Comparison of ENCODE assay signal across 1 cellular context in the genomic region with DNA sequence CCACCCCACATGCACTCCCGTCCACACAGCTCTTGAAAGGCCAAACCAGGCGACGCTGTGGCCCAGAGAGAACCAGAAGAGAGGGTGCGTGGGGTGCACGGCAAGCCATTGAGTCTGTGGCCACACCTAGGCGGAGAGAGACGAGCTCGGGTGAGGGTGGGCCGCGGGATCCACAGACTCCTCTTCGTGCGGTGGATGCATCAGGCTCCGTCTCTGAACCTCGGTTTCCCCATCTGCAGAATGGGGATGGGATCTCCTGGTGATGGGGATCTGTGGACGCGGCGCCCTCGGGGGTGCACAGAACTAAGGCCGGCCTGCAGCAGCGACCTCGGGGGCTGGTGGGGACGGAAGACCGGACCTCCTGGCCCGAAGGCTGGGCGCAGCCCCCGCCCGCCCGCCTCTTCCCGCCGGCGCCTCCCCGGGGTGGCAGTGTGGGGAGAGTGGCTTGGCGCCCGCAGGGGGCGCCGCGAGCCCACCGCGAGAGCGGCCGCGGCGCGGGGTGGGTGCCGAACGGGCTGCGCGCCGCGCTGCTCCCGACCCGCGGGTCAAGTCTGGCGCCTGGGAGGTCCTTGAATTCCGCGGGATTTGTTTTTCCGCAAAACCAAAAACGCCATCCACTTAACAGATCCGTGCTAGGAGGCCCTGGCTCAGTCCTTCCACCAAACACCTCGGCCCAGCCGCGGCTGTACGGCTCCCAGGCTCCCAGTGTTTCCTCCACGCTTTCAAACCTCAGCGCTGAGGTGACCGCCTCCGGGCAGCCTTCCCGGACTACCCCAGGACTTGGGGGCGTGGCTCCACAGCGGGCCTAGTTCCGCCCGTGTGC.
TF ChIP-seq lines count a peak whose summit lies in the region.

No MANE protein-coding gene starts in this region.

TF ChIP-seq in HEK293, 187 proteins besides CTCF, POLR2A, EP300 and RAD21 (continued from another document and continues in another):
- TF ChIP-seq, protein P1, sequence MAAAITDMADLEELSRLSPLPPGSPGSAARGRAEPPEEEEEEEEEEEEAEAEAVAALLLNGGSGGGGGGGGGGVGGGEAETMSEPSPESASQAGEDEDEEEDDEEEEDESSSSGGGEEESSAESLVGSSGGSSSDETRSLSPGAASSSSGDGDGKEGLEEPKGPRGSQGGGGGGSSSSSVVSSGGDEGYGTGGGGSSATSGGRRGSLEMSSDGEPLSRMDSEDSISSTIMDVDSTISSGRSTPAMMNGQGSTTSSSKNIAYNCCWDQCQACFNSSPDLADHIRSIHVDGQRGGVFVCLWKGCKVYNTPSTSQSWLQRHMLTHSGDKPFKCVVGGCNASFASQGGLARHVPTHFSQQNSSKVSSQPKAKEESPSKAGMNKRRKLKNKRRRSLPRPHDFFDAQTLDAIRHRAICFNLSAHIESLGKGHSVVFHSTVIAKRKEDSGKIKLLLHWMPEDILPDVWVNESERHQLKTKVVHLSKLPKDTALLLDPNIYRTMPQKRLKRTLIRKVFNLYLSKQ (tag by site-specific recombination; IDR thresholded peaks at IDR 0.05; ENCODE audit: borderline replicate concordance): no peak
- TF ChIP-seq ZBTB1 (tag by site-specific recombination; IDR thresholded peaks at IDR 0.05): no peak
- TF ChIP-seq ZNF585B (tag by site-specific recombination; IDR thresholded peaks at IDR 0.05): no peak
- TF ChIP-seq ZBTB7A (tag by site-specific recombination; IDR thresholded peaks at IDR 0.05; ENCODE audit: low read depth): no peak
- TF ChIP-seq ZNF664 (tag by site-specific recombination; IDR thresholded peaks at IDR 0.05): no peak
- 0 out of 2 replicates have a peak, but pooled peaks have one; percentile 17 for TF ChIP-seq ZBTB21 (tag by site-specific recombination; IDR thresholded peaks at IDR 0.05)
- TF ChIP-seq SP7 (tag by site-specific recombination; IDR thresholded peaks at IDR 0.05): peak; percentile 46
- peak; percentile 41; the same call in 1 of the 2 replicates for TF ChIP-seq ZSCAN30 (tag by site-specific recombination; IDR thresholded peaks at IDR 0.05)
- no peak for TF ChIP-seq ZNF202 (tag by site-specific recombination; IDR thresholded peaks at IDR 0.05; ENCODE audit: borderline replicate concordance)
- TF ChIP-seq ZNF600 (tag by site-specific recombination; IDR thresholded peaks at IDR 0.05): peak; percentile 87
- TF ChIP-seq OVOL3 (tag by site-specific recombination; IDR thresholded peaks at IDR 0.05): no peak
- no peak for TF ChIP-seq MYNN (tag by site-specific recombination; IDR thresholded peaks at IDR 0.05; ENCODE audit: borderline replicate concordance)
- 0 out of 2 replicates have a peak, but pooled peaks have one; percentile 51 for TF ChIP-seq ZFP37 (tag by site-specific recombination; IDR thresholded peaks at IDR 0.05)
- TF ChIP-seq PRDM1 (tag by site-specific recombination; IDR thresholded peaks at IDR 0.05): no peak
- TF ChIP-seq, protein P2, sequence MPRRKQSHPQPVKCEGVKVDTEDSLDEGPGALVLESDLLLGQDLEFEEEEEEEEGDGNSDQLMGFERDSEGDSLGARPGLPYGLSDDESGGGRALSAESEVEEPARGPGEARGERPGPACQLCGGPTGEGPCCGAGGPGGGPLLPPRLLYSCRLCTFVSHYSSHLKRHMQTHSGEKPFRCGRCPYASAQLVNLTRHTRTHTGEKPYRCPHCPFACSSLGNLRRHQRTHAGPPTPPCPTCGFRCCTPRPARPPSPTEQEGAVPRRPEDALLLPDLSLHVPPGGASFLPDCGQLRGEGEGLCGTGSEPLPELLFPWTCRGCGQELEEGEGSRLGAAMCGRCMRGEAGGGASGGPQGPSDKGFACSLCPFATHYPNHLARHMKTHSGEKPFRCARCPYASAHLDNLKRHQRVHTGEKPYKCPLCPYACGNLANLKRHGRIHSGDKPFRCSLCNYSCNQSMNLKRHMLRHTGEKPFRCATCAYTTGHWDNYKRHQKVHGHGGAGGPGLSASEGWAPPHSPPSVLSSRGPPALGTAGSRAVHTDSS (tag by site-specific recombination; IDR thresholded peaks at IDR 0.05): no peak
- peak; percentile 32; the same call in 1 of the 2 replicates for TF ChIP-seq ZEB2 (tag by site-specific recombination; IDR thresholded peaks at IDR 0.05)
- no peak for TF ChIP-seq WT1 (tag by site-specific recombination; IDR thresholded peaks at IDR 0.05)
- no peak for TF ChIP-seq ZNF311 (tag by site-specific recombination; IDR thresholded peaks at IDR 0.05; ENCODE audit: borderline replicate concordance)
- 0 out of 2 replicates have a peak, but pooled peaks have one; percentile 14 for TF ChIP-seq MZF1 (tag by site-specific recombination; IDR thresholded peaks at IDR 0.05; ENCODE audit: borderline replicate concordance)
- TF ChIP-seq GLI2 (tag by site-specific recombination; IDR thresholded peaks at IDR 0.05; ENCODE audit: borderline replicate concordance, low read depth): no peak
- 0 out of 2 replicates have a peak, but pooled peaks have one; percentile 28 for TF ChIP-seq PRDM10 (tag by site-specific recombination; IDR thresholded peaks at IDR 0.05)
- TF ChIP-seq ZNF76 (tag by site-specific recombination; IDR thresholded peaks at IDR 0.05; ENCODE audit: borderline replicate concordance, low read depth): peak; percentile 72; the same call in 1 of the 2 replicates
- no peak for TF ChIP-seq ZBTB10 (tag by site-specific recombination; IDR thresholded peaks at IDR 0.05)
- no peak for TF ChIP-seq ZNF214 (tag by site-specific recombination; IDR thresholded peaks at IDR 0.05; ENCODE audit: borderline replicate concordance)
- no peak for TF ChIP-seq ZNF426 (tag by site-specific recombination; IDR thresholded peaks at IDR 0.05)
- peak; percentile 45; the same call in 1 of the 2 replicates for TF ChIP-seq ZNF768 (tag by site-specific recombination; IDR thresholded peaks at IDR 0.05)
- TF ChIP-seq, protein P3, sequence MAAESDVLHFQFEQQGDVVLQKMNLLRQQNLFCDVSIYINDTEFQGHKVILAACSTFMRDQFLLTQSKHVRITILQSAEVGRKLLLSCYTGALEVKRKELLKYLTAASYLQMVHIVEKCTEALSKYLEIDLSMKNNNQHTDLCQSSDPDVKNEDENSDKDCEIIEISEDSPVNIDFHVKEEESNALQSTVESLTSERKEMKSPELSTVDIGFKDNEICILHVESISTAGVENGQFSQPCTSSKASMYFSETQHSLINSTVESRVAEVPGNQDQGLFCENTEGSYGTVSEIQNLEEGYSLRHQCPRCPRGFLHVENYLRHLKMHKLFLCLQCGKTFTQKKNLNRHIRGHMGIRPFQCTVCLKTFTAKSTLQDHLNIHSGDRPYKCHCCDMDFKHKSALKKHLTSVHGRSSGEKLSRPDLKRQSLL (tag by site-specific recombination; IDR thresholded peaks at IDR 0.05): no peak
- no peak for TF ChIP-seq ZNF341 (tag by site-specific recombination; IDR thresholded peaks at IDR 0.05; ENCODE audit: low read depth)
- TF ChIP-seq, protein P4, sequence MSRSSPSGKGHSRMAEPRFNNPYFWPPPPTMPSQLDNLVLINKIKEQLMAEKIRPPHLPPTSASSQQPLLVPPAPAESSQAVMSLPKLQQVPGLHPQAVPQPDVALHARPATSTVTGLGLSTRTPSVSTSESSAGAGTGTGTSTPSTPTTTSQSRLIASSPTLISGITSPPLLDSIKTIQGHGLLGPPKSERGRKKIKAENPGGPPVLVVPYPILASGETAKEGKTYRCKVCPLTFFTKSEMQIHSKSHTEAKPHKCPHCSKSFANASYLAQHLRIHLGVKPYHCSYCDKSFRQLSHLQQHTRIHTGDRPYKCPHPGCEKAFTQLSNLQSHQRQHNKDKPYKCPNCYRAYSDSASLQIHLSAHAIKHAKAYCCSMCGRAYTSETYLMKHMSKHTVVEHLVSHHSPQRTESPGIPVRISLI (tag by site-specific recombination; IDR thresholded peaks at IDR 0.05): no peak
- TF ChIP-seq BCL11A (tag by site-specific recombination; IDR thresholded peaks at IDR 0.05; ENCODE audit: low read depth): peak; percentile 79
- no peak for TF ChIP-seq ZNF140 (tag by site-specific recombination; IDR thresholded peaks at IDR 0.05)
- TF ChIP-seq HOXC10 (CRISPR knock-in tag; IDR thresholded peaks at IDR 0.05): no peak
- TF ChIP-seq, protein P5, sequence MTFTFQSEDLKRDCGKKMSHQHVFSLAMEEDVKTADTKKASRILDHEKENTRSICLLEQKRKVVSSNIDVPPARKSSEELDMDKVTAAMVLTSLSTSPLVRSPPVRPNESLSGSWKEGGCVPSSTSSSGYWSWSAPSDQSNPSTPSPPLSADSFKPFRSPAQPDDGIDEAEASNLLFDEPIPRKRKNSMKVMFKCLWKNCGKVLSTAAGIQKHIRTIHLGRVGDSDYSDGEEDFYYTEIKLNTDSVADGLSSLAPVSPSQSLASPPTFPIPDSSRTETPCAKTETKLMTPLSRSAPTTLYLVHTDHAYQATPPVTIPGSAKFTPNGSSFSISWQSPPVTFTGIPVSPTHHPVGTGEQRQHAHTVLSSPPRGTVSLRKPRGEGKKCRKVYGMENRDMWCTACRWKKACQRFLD (tag by site-specific recombination; IDR thresholded peaks at IDR 0.05): no peak
- TF ChIP-seq BCL11B (tag by site-specific recombination; IDR thresholded peaks at IDR 0.05; ENCODE audit: low read depth): no peak
- TF ChIP-seq, protein P6, sequence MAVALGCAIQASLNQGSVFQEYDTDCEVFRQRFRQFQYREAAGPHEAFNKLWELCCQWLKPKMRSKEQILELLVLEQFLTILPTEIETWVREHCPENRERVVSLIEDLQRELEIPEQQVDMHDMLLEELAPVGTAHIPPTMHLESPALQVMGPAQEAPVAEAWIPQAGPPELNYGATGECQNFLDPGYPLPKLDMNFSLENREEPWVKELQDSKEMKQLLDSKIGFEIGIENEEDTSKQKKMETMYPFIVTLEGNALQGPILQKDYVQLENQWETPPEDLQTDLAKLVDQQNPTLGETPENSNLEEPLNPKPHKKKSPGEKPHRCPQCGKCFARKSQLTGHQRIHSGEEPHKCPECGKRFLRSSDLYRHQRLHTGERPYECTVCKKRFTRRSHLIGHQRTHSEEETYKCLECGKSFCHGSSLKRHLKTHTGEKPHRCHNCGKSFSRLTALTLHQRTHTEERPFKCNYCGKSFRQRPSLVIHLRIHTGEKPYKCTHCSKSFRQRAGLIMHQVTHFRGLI (tag by site-specific recombination; IDR thresholded peaks at IDR 0.05): 0 out of 2 replicates have a peak, but pooled peaks have one; percentile 40
- no peak for TF ChIP-seq ZNF366 (tag by site-specific recombination; conservative IDR thresholded peaks at IDR 0.05)
- TF ChIP-seq ZFP69B (tag by site-specific recombination; IDR thresholded peaks at IDR 0.05): peak; percentile 38
- peak; percentile 89 for TF ChIP-seq KLF16 (tag by site-specific recombination; IDR thresholded peaks at IDR 0.05)
- peak; percentile 56 for TF ChIP-seq GLIS1 (tag by site-specific recombination; IDR thresholded peaks at IDR 0.05)
- no peak for TF ChIP-seq ZNF571 (tag by site-specific recombination; IDR thresholded peaks at IDR 0.05)
- 0 out of 2 replicates have a peak, but pooled peaks have one; percentile 20 for TF ChIP-seq ZNF121 (tag by site-specific recombination; IDR thresholded peaks at IDR 0.05)
- no peak for TF ChIP-seq ZNF354C (tag by site-specific recombination; IDR thresholded peaks at IDR 0.05; ENCODE audit: borderline replicate concordance, low read depth)
- no peak for TF ChIP-seq ZNF302 (tag by site-specific recombination; IDR thresholded peaks at IDR 0.05; ENCODE audit: low read depth)
- no peak for TF ChIP-seq ZNF175 (tag by site-specific recombination; IDR thresholded peaks at IDR 0.05)
- TF ChIP-seq ZFHX2 (tag by site-specific recombination; conservative IDR thresholded peaks at IDR 0.05): peak; percentile 37
- TF ChIP-seq OSR2 (tag by site-specific recombination; IDR thresholded peaks at IDR 0.05): no peak
